11 cellular contexts compared by ENCODE assay signal in genomic region chr2:100554788-100555407, GRCh38. TPM values are rescaled to one million over a fixed set of nuclear protein-coding genes. Genes with fewer than 3 reads are reported as not detected.
DNase-seq lines count a peak whose midpoint lies in the region; ATAC-seq and TF ChIP-seq lines count a peak whose summit lies in the region.
"Had no signal": no experiment of that assay in that cellular context is flagged by ENCODE, and none has a peak within 500 bp of the region (broad histone marks: within the 10 kb centered on the region; RNA-seq: fewer than 3 reads in every experiment).

No MANE protein-coding gene starts in this region.

- H3K4me3 Mint-ChIP-seq in activated T-cell treated with anti-CD3 and anti-CD28 coated beads, Interleukin-2, amount 50 U/mL, for 24 hours, result peak overlapping the region; percentile 62

- H3K4me1 Mint-ChIP-seq in activated T-cell treated with anti-CD3 and anti-CD28 coated beads, Interleukin-2, amount 50 U/mL, for 24 hours (ENCODE audit: low read depth), result peaks cover 21% of the 10 kb centered on the region

- no peaks in the 10 kb centered on the region for H3K4me1 ChIP-seq in right cardiac atrium (ENCODE audit: control insufficient read depth, insufficient read depth, low read length)
- no peaks in the 10 kb centered on the region for H3K4me1 ChIP-seq in mucosa of descending colon (ENCODE audit: low read depth)
- H3K4me1 ChIP-seq: body of pancreas, parathyroid adenoma had no signal

- no peak overlapping the region for H3K27ac ChIP-seq in right cardiac atrium (ENCODE audit: low read length)
- H3K27ac ChIP-seq: body of pancreas, parathyroid adenoma had no signal

- no peak overlapping the region for H3K4me3 ChIP-seq in right cardiac atrium (ENCODE audit: low read length)
- no peak overlapping the region for H3K4me3 ChIP-seq in mucosa of descending colon
- H3K4me3 ChIP-seq: body of pancreas had no signal

- WGBS in right cardiac atrium, result 80% methylated on average over 10 of the region's 10 CpGs

- intact Hi-C loops in right cardiac atrium (cut with DNase I) (no loop called here), Right ventricle myocardium inferior (cut with DNase I) (no loop called here), mucosa of descending colon (cut with DNase I, micrococcal nuclease) (no loop called here)

- no peaks in the 10 kb centered on the region for H3K27me3 Mint-ChIP-seq in activated T-cell treated with anti-CD3 and anti-CD28 coated beads, Interleukin-2, amount 50 U/mL, for 24 hours

- peak in 1 of 2 donors; percentile 36 for ATAC-seq in right cardiac atrium
- no peak for ATAC-seq in Right ventricle myocardium inferior
- peak; percentile 50 for ATAC-seq in mucosa of descending colon
- ATAC-seq: body of pancreas, left colon had no signal

- no peak for TF ChIP-seq CTCF in mucosa of descending colon (IDR thresholded peaks at IDR 0.05)

- peak overlapping the region; percentile 89 for H3K27ac Mint-ChIP-seq in activated T-cell treated with anti-CD3 and anti-CD28 coated beads, Interleukin-2, amount 50 U/mL, for 24 hours

- no peaks in the 10 kb centered on the region for H3K9me3 ChIP-seq in right cardiac atrium (ENCODE audit: control insufficient read depth, low read length)
- H3K9me3 ChIP-seq in mucosa of descending colon, result no peaks in the 10 kb centered on the region
- H3K9me3 ChIP-seq: body of pancreas had no signal

- H3K27me3 ChIP-seq in right cardiac atrium (ENCODE audit: control insufficient read depth, insufficient read depth), result no peaks in the 10 kb centered on the region
- H3K27me3 ChIP-seq: body of pancreas had no signal

- H3K36me3 Mint-ChIP-seq in activated T-cell treated with anti-CD3 and anti-CD28 coated beads, Interleukin-2, amount 50 U/mL, for 24 hours (ENCODE audit: low read depth), result no peaks in the 10 kb centered on the region

- DNase-seq in right cardiac atrium, result peak in 2 of 3 donors; percentile 58 to 66
- no peak for DNase-seq in Right ventricle myocardium inferior (ENCODE audit: missing footprints)
- DNase-seq in activated T-cell treated with anti-CD3 and anti-CD28 coated beads, Interleukin-2, amount 50 U/mL, for 24 hours, result peak; percentile 53
- peak; percentile 29 to 60 (median 29) for DNase-seq in mucosa of descending colon
- no peak for DNase-seq in GM03348 (ENCODE audit: low spot score)
- DNase-seq in HuH-7 (ENCODE audit: low spot score), result no peak
- DNase-seq in inferior parietal cortex (ENCODE audit: extremely low spot score), result no peak
- DNase-seq in LoVo (ENCODE audit: low spot score), result no peak

- H3K36me3 ChIP-seq in mucosa of descending colon (ENCODE audit: low read depth), result no peaks in the 10 kb centered on the region

- peaks cover 2% of the 10 kb centered on the region for H3K9me3 Mint-ChIP-seq in activated T-cell treated with anti-CD3 and anti-CD28 coated beads, Interleukin-2, amount 50 U/mL, for 24 hours

RNA-seq across cellular contexts. Expression of gene PDCL3, which starts 7.9 kb away (rescaled TPM):
- total RNA-seq in right cardiac atrium (10 to 100 TPM; 20.6 to 29.1 (median 26.6) TPM), Right ventricle myocardium inferior (29.2 TPM), mucosa of descending colon (10 to 100 TPM; 17.9 to 31.6 (median 20.1) TPM)
- polyA plus RNA-seq in right cardiac atrium, result 41.6 TPM

Comparison
In these comparisons a context has a peak if more than half of its experiments do, and no peak if none do; other contexts are left out.
1. DNase-seq: peak in right cardiac atrium (2 of 3), activated T-cell treated with anti-CD3 and anti-CD28 coated beads, Interleukin-2, amount 50 U/mL, for 24 hours (single experiment) and mucosa of descending colon (3 of 3); none in Right ventricle myocardium inferior (single experiment), GM03348 (single experiment), HuH-7 (single experiment), inferior parietal cortex (single experiment) and LoVo (single experiment).